ENCODE assay signal across 15 cellular contexts in the genomic region with DNA sequence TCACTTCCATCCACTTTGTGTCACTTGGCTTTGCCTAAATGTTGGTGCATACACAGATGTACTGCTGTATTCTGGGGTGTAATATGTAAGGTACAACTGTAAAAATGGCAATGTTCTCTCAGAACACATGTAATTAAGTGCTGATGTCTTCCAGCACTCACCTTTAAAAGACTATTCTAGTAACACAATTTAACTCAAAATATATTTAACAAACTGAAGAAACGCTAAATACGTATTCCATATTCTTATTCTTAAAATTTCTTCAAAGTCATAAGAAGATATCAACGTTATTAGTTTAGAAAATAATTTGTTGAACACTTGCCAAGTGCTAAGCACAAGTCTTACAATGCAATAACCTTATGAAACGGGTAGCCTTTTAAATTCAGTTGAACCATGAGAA. TPM values are rescaled to one million over a fixed set of nuclear protein-coding genes. Genes with fewer than 3 reads are reported as not detected.
DNase-seq lines count a peak whose midpoint lies in the region; ATAC-seq and TF ChIP-seq lines count a peak whose summit lies in the region.
"Had no signal": no experiment of that assay in that cellular context is flagged by ENCODE, and none has a peak within 500 bp of the region (broad histone marks: within the 10 kb centered on the region; RNA-seq: fewer than 3 reads in every experiment).

No MANE protein-coding gene starts in this region.

- H3K4me3 Mint-ChIP-seq in activated T-cell treated with anti-CD3 and anti-CD28 coated beads, Interleukin-2, amount 50 U/mL, for 4 hours = peak overlapping the region; percentile 94
- no peak overlapping the region for H3K4me3 Mint-ChIP-seq in osteocyte (ENCODE audit: unreplicated experiment)

- H3K4me1 Mint-ChIP-seq in activated T-cell treated with anti-CD3 and anti-CD28 coated beads, Interleukin-2, amount 50 U/mL, for 4 hours (ENCODE audit: low read depth) = peaks cover 72% of the 10 kb centered on the region
- peaks cover 43% of the 10 kb centered on the region for H3K4me1 Mint-ChIP-seq in osteocyte (ENCODE audit: unreplicated experiment)

- no peaks in the 10 kb centered on the region for H3K9me2 ChIP-seq in GM23248 (ENCODE audit: insufficient read depth)

- H3K9me3 Mint-ChIP-seq in activated T-cell treated with anti-CD3 and anti-CD28 coated beads, Interleukin-2, amount 50 U/mL, for 4 hours = no peaks in the 10 kb centered on the region
- H3K9me3 Mint-ChIP-seq in osteocyte (ENCODE audit: unreplicated experiment) = peaks cover 5% of the 10 kb centered on the region

- peak overlapping the region; percentile 45; the same call in 1 of the 2 replicates for H3K9ac ChIP-seq in GM23248
- peak overlapping the region; percentile 29 for H3K9ac ChIP-seq in adipocyte (ENCODE audit: low read length)

- H3K4me1 ChIP-seq in GM23248 (ENCODE audit: insufficient read depth) (peaks cover 11% of the 10 kb centered on the region), adipocyte (ENCODE audit: control insufficient read depth, insufficient read depth, low read length) (peaks cover 31% of the 10 kb centered on the region)

- ATAC-seq in activated T-cell treated with anti-CD3 and anti-CD28 coated beads, Interleukin-2, amount 50 U/mL, for 4 hours = no peak

- H3K27ac Mint-ChIP-seq in osteocyte (ENCODE audit: unreplicated experiment) = peak overlapping the region; percentile 98

- 94 to 95% methylated on average over 4 of the region's 4 CpGs for WGBS in GM23248 (ENCODE audit: low coverage in 1 of 2, low lambda C conversion rate in 2 of 2, missing lambda C conversion rate in 2 of 2), 2 experiments

- H3K27me3 ChIP-seq in GM23248 (replicated peaks; ENCODE audit: insufficient read depth) (no peaks in the 10 kb centered on the region), adipocyte (replicated peaks; ENCODE audit: control insufficient read depth, insufficient read depth, low read length) (no peaks in the 10 kb centered on the region)
- H3K27me3 ChIP-seq: ascending aorta, testis had no signal

- no peak overlapping the region for H3K4me3 ChIP-seq in GM23248
- H3K4me3 ChIP-seq in adipocyte (ENCODE audit: low read length) = peak overlapping the region; percentile 9
- H3K4me3 ChIP-seq: ascending aorta, coronary artery, testis had no signal

- no peaks in the 10 kb centered on the region for H4K20me1 ChIP-seq in GM23248 (ENCODE audit: insufficient read depth)

- H3K27ac ChIP-seq in GM23248 = peak overlapping the region; percentile 81
- H3K27ac ChIP-seq: ascending aorta, coronary artery, testis had no signal

- no peak for DNase-seq in activated T-cell treated with anti-CD3 and anti-CD28 coated beads, Interleukin-2, amount 50 U/mL, for 4 hours
- no peak for DNase-seq in activated T-cell treated with anti-CD3 and anti-CD28 coated beads for 4 hours
- DNase-seq in GM23248 = no peak
- no peak for DNase-seq in adipocyte (ENCODE audit: low read depth)
- DNase-seq in osteocyte (ENCODE audit: extremely low spot score, unreplicated experiment) = no peak
- no peak for DNase-seq in hippocampal formation (lab: John Stamatoyannopoulos, UW)
- no peak for DNase-seq in AG08395 (ENCODE audit: low spot score)
- DNase-seq in DMS153 (lab: John Stamatoyannopoulos, UW) = no peak
- DNase-seq: kidney glomerular epithelial cell, NCI-H1436, NCI-H2227 treated with DMSO at 0.1 percent for 48 hours, SHP77 treated with DMSO at 0.1 percent for 48 hours, testis had no signal

- H3K79me2 ChIP-seq in GM23248 (ENCODE audit: insufficient read depth) = peaks cover 88% of the 10 kb centered on the region

- H3K36me3 Mint-ChIP-seq in activated T-cell treated with anti-CD3 and anti-CD28 coated beads, Interleukin-2, amount 50 U/mL, for 4 hours (ENCODE audit: insufficient read depth) = peaks cover 16% of the 10 kb centered on the region
- H3K36me3 Mint-ChIP-seq in osteocyte (ENCODE audit: unreplicated experiment) = no peaks in the 10 kb centered on the region

- in situ Hi-C loops in GM23248 (cut with MboI) = no loop called here

- TF ChIP-seq CTCF in osteocyte (IDR thresholded peaks at IDR 0.05) = no peak

- peaks cover 21% of the 10 kb centered on the region for H3F3A ChIP-seq in GM23248 (ENCODE audit: insufficient read depth)

- no peak overlapping the region for H2AFZ ChIP-seq in GM23248

- no peaks in the 10 kb centered on the region for H3K27me3 Mint-ChIP-seq in activated T-cell treated with anti-CD3 and anti-CD28 coated beads, Interleukin-2, amount 50 U/mL, for 4 hours (ENCODE audit: low read depth)
- no peaks in the 10 kb centered on the region for H3K27me3 Mint-ChIP-seq in osteocyte (ENCODE audit: unreplicated experiment)

- peak overlapping the region; percentile 13 for H3K4me2 ChIP-seq in GM23248 (ENCODE audit: unreplicated experiment)

- no peaks in the 10 kb centered on the region for H3K36me3 ChIP-seq in GM23248 (ENCODE audit: low read depth)
- H3K36me3 ChIP-seq in adipocyte (ENCODE audit: control insufficient read depth, insufficient read depth, low read length, severe bottlenecking) = no peaks in the 10 kb centered on the region
- H3K36me3 ChIP-seq: ascending aorta had no signal

- H3K9me3 ChIP-seq in GM23248 (ENCODE audit: low read depth) (no peaks in the 10 kb centered on the region), adipocyte (ENCODE audit: control insufficient read depth, low read length) (no peaks in the 10 kb centered on the region)
- H3K9me3 ChIP-seq: ascending aorta, testis had no signal

RNA-seq across cellular contexts. Expression of a gene that starts 3.6 kb away (rescaled TPM):
- 100 to 1,000 TPM; 106 to 112 (median 109) TPM for total RNA-seq in activated T-cell treated with anti-CD3 and anti-CD28 coated beads, Interleukin-2, amount 50 U/mL, for 4 hours
- 49.4 and 64.4 TPM in 2 replicates for total RNA-seq in GM23248 (2014; rRNA removed; shearing (Covaris generic))
- polyA plus RNA-seq in GM23248 (2016; fragmentation: Nextera tagmentation; extraction: Ambion mirVana) = 117 and 126 TPM in 2 replicates
- total RNA-seq in osteocyte = 37.8 and 42.2 TPM in 2 replicates

RNA-seq across cellular contexts. Expression of a gene that starts 4.0 kb away (rescaled TPM):
- total RNA-seq in activated T-cell treated with anti-CD3 and anti-CD28 coated beads, Interleukin-2, amount 50 U/mL, for 4 hours = 10 to 100 TPM; 36.0 to 43.4 (median 42.4) TPM
- 28.3 and 29.2 TPM in 2 replicates for total RNA-seq in GM23248 (2014; rRNA removed; shearing (Covaris generic))
- 29.0 and 33.7 TPM in 2 replicates for polyA plus RNA-seq in GM23248 (2016; fragmentation: Nextera tagmentation; extraction: Ambion mirVana)
- 7.2 and 10.0 TPM in 2 replicates for total RNA-seq in osteocyte
- total RNA-seq: ascending aorta had no signal

RNA-seq across cellular contexts. Expression of a gene that starts 32.6 kb away (rescaled TPM):
- total RNA-seq in activated T-cell treated with anti-CD3 and anti-CD28 coated beads, Interleukin-2, amount 50 U/mL, for 4 hours = 10 to 100 TPM; 27.2 to 30.2 (median 29.3) TPM
- 41.7 and 44.4 TPM in 2 replicates for total RNA-seq in GM23248 (2014; rRNA removed; shearing (Covaris generic))
- 9.8 and 13.2 TPM in 2 replicates for polyA plus RNA-seq in GM23248 (2016; fragmentation: Nextera tagmentation; extraction: Ambion mirVana)
- 35.0 and 39.2 TPM in 2 replicates for total RNA-seq in osteocyte
